8 cellular contexts compared by ENCODE assay signal in the genomic region with DNA sequence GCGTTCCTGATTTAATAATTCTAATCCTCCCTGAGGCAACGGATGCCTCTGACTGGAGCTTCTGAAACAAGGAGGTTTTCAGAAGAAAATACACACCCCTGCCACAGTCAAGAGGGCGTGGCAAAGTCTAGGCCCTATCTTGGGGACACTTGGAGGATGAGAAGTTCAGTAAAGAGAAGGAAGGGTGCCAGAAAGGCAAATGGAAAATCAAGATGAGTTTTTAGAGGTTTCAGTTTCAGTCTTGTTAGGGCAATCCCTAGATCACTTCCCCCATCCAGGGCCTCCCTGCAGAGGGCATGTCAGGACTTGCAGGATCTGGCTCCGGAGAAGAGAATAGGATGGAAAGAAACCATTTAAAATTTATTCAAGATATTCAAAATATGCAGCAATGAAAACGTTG. TPM values are rescaled to one million over a fixed set of nuclear protein-coding genes. Genes with fewer than 3 reads are reported as not detected.
DNase-seq lines count a peak whose midpoint lies in the region.

No MANE protein-coding gene starts in this region.

- H4K91ac ChIP-seq in mesenchymal stem cell (ENCODE audit: low read length): no peak overlapping the region

- H3K14ac ChIP-seq in mesenchymal stem cell (ENCODE audit: low read length in 2 of 2): no peak overlapping the region

- H2BK5ac ChIP-seq in mesenchymal stem cell (ENCODE audit: low read depth, low read length, poor library complexity, severe bottlenecking): peak overlapping the region; percentile 98

- no peak overlapping the region for H3K4ac ChIP-seq in mesenchymal stem cell (ENCODE audit: low read depth in 1 of 2, low read length in 2 of 2)

- H3K4me2 ChIP-seq in mesenchymal stem cell (ENCODE audit: low read length, poor library complexity, severe bottlenecking): no peak overlapping the region

- H2BK120ac ChIP-seq in mesenchymal stem cell (ENCODE audit: low read depth, low read length): no peak overlapping the region

- peak overlapping the region in 1 of 2 experiments; percentile 36 for H3K4me3 ChIP-seq in mesenchymal stem cell (ENCODE audit: insufficient read depth in 1 of 2, low read depth in 1 of 2, low read length in 2 of 2)

- H2AFZ ChIP-seq in mesenchymal stem cell (ENCODE audit: low read depth, low read length): no peak overlapping the region

- H3K79me1 ChIP-seq in mesenchymal stem cell (replicated peaks; ENCODE audit: low read length, poor library complexity, severe bottlenecking): no peaks in the 10 kb centered on the region

- H3K36me3 ChIP-seq in mesenchymal stem cell (ENCODE audit: control insufficient read depth in 1 of 2, insufficient read depth in 2 of 2, low read depth in 1 of 2, low read length in 2 of 2): no peaks in the 10 kb centered on the region

- no peak overlapping the region for H3K23ac ChIP-seq in mesenchymal stem cell (ENCODE audit: low read length in 2 of 2)

- H3K9ac ChIP-seq in mesenchymal stem cell (ENCODE audit: low read length): peak overlapping the region; percentile 95

- no peak overlapping the region for H4K8ac ChIP-seq in mesenchymal stem cell (ENCODE audit: low read length)

- no peaks in the 10 kb centered on the region for H3K27me3 ChIP-seq in mesenchymal stem cell (ENCODE audit: control insufficient read depth in 1 of 2, insufficient read depth in 1 of 2, low read length in 2 of 2)

- peak overlapping the region; percentile 46 for H2AK5ac ChIP-seq in mesenchymal stem cell (ENCODE audit: low read length, severe bottlenecking)

- no peak overlapping the region for H2BK12ac ChIP-seq in mesenchymal stem cell (ENCODE audit: low read length in 2 of 2)

- peak overlapping the region; percentile 98 for H3K27ac ChIP-seq in mesenchymal stem cell (ENCODE audit: low read length, poor library complexity, severe bottlenecking)

- H3K9me3 ChIP-seq in mesenchymal stem cell (ENCODE audit: control insufficient read depth, low read length): no peaks in the 10 kb centered on the region

- peaks cover 2% of the 10 kb centered on the region for H3K4me1 ChIP-seq in mesenchymal stem cell (ENCODE audit: control insufficient read depth, insufficient read depth, low read depth, low read length)

- peak overlapping the region in 1 of 2 experiments; percentile 78 for H3K18ac ChIP-seq in mesenchymal stem cell (ENCODE audit: low read depth in 1 of 2, low read length in 2 of 2)

- WGBS in mesenchymal stem cell: 70% methylated on average over 3 of the region's 5 CpGs

- no peak overlapping the region for H2BK15ac ChIP-seq in mesenchymal stem cell (ENCODE audit: low read depth, poor library complexity, severe bottlenecking)

- DNase-seq in D341Med (ENCODE audit: low spot score) (peak; percentile 53), HCEC 1CT (peak; percentile 65), NCI-H526 (lab: John Stamatoyannopoulos, UW) (peak; percentile 69 to 79), dermis blood vessel endothelial cell (peak; percentile 75), mesenchymal stem cell (peak; percentile 92), GM19240 (ENCODE audit: insufficient read length, low spot score) (no peak)
- DNase-seq in stimulated activated naive CD4-positive, alpha-beta T cell treated with Interleukin-2 at 50 U/mL for 16 hours (lab: John Stamatoyannopoulos, UW): no peak
- DNase-seq in stimulated activated CD8-positive, alpha-beta memory T cell treated with anti-CD3 and anti-CD28 coated beads, Interleukin-4, amount 100 ng/mL, for 48 hours: no peak

RNA-seq across cellular contexts. Expression of gene FGF2, which starts 28.5 kb away (rescaled TPM):
- 31.8 and 41.6 TPM in 2 replicates for total RNA-seq in dermis blood vessel endothelial cell
- 10.4 TPM for polyA plus RNA-seq in mesenchymal stem cell (2013, experiment 1 of 2)
- polyA plus RNA-seq in mesenchymal stem cell (2013, experiment 2 of 2): 10.7 TPM

Comparison
In these comparisons a context has a peak if more than half of its experiments do, and no peak if none do; other contexts are left out.
1. DNase-seq: peak in D341Med (single experiment), HCEC 1CT (single experiment), NCI-H526 (2 of 2), dermis blood vessel endothelial cell (single experiment) and mesenchymal stem cell (single experiment); none in GM19240 (single experiment), stimulated activated naive CD4-positive, alpha-beta T cell treated with Interleukin-2 at 50 U/mL for 16 hours (single experiment) and stimulated activated CD8-positive, alpha-beta memory T cell treated with anti-CD3 and anti-CD28 coated beads, Interleukin-4, amount 100 ng/mL, for 48 hours (single experiment).